Comparison of ENCODE assay signal across 8 cellular contexts in genomic region chr13:102724923-102725322, GRCh38. TPM values are rescaled to one million over a fixed set of nuclear protein-coding genes. Genes with fewer than 3 reads are reported as not detected.
DNase-seq lines count a peak whose midpoint lies in the region; ATAC-seq, FAIRE-seq and TF ChIP-seq lines count a peak whose summit lies in the region.

No MANE protein-coding gene starts in this region.

- H3K4me1 ChIP-seq in pancreas: no peaks in the 10 kb centered on the region

- H3K9me3 ChIP-seq in pancreas: no peaks in the 10 kb centered on the region

- no peak for FAIRE-seq in pancreas (lab: Jason Lieb, UNC)

- H3K4me3 ChIP-seq in pancreas: no peak overlapping the region

- H3K36me3 Mint-ChIP-seq in chondrocyte (ENCODE audit: low read depth): no peaks in the 10 kb centered on the region
- H3K36me3 Mint-ChIP-seq in effector memory CD8-positive, alpha-beta T cell (ENCODE audit: insufficient read depth): no peaks in the 10 kb centered on the region

- TF ChIP-seq CTCF in GM20000 (IDR thresholded peaks at IDR 0.05; ENCODE audit: extremely low read depth, missing control alignments) (peak; percentile 8), chondrocyte (IDR thresholded peaks at IDR 0.05) (peak; percentile 88), pancreas (IDR thresholded peaks at IDR 0.05) (no peak)

- H3K27me3 Mint-ChIP-seq in chondrocyte (ENCODE audit: low read depth): peaks cover 1% of the 10 kb centered on the region
- H3K27me3 Mint-ChIP-seq in effector memory CD8-positive, alpha-beta T cell: peaks cover 0 to 9% of the 10 kb centered on the region in 2 donors

- DNase-seq in AML-193 (lab: John Stamatoyannopoulos, UW) (peak; percentile 28 to 51), GM20000 (ENCODE audit: low spot score) (peak; percentile 17), NCI-H2171 treated with DMSO at 0.1 percent for 48 hours (lab: John Stamatoyannopoulos, UW) (peak; percentile 72), chondrocyte (ENCODE audit: low spot score) (no peak), pancreas (no peak)
- DNase-seq in effector memory CD8-positive, alpha-beta T cell: no peak
- no peak for DNase-seq in activated CD8-positive, alpha-beta memory T cell treated with anti-CD3 and anti-CD28 coated beads, Interleukin-2, amount 50 U/mL, for 4 hours
- no peak for DNase-seq in stimulated activated CD4-positive, alpha-beta T cell treated with anti-CD3 and anti-CD28 coated beads, Interleukin-12 subunit alpha, Interleukin-12 subunit beta, amount 100 ng/mL, for 4 hours

- H3K27ac Mint-ChIP-seq in chondrocyte (ENCODE audit: unreplicated experiment): no peak overlapping the region
- no peak overlapping the region for H3K27ac Mint-ChIP-seq in effector memory CD8-positive, alpha-beta T cell

- H3K4me3 Mint-ChIP-seq in chondrocyte (ENCODE audit: unreplicated experiment): no peak overlapping the region
- H3K4me3 Mint-ChIP-seq in effector memory CD8-positive, alpha-beta T cell: no peak overlapping the region

- intact Hi-C loops in pancreas (cut with DNase I): no loop called here

- no peaks in the 10 kb centered on the region for H3K27me3 ChIP-seq in pancreas

- H3K36me3 ChIP-seq in pancreas: no peaks in the 10 kb centered on the region

- no peak overlapping the region for H3K27ac ChIP-seq in pancreas

- peaks cover 10% of the 10 kb centered on the region for H3K4me1 Mint-ChIP-seq in chondrocyte (ENCODE audit: low read depth)
- H3K4me1 Mint-ChIP-seq in effector memory CD8-positive, alpha-beta T cell (ENCODE audit: low read depth in 2 of 2): peaks cover 0 to 12% of the 10 kb centered on the region in 2 donors

- 52 to 61% methylated on average over 6 of the region's 6 CpGs for WGBS in pancreas, 2 donors

- no peaks in the 10 kb centered on the region for H3K9me3 Mint-ChIP-seq in chondrocyte (ENCODE audit: low read depth)
- no peaks in the 10 kb centered on the region for H3K9me3 Mint-ChIP-seq in effector memory CD8-positive, alpha-beta T cell

- peak in 3 of 4 donors; percentile 49 to 82 (median 62) for ATAC-seq in pancreas
- ATAC-seq in effector memory CD8-positive, alpha-beta T cell (replicated peaks): no peak

RNA-seq across cellular contexts. Expression of gene METTL21C, which starts 30.1 kb away (rescaled TPM):
- total RNA-seq in chondrocyte (not detected in 3 replicates), pancreas (not detected)
- not detected for polyA plus RNA-seq in pancreas

RNA-seq across cellular contexts. Expression of gene TEX30, which starts 48.7 kb away (rescaled TPM):
- total RNA-seq in chondrocyte (10.6 to 11.1 TPM (median 11.0 TPM) in 3 replicates), pancreas (1 to 10 TPM; 1.8 to 2.8 (median 2.1) TPM)
- 1 to 10 TPM; 8.2 to 9.6 TPM for polyA plus RNA-seq in pancreas

Comparison
In these comparisons a context has a peak if more than half of its experiments do, and no peak if none do; other contexts are left out.
1. DNase-seq: peak in AML-193 (2 of 2), GM20000 (single experiment) and NCI-H2171 treated with DMSO at 0.1 percent for 48 hours (single experiment); none in chondrocyte (single experiment), pancreas (0 of 6), effector memory CD8-positive, alpha-beta T cell (0 of 3), activated CD8-positive, alpha-beta memory T cell treated with anti-CD3 and anti-CD28 coated beads, Interleukin-2, amount 50 U/mL, for 4 hours (single experiment) and stimulated activated CD4-positive, alpha-beta T cell treated with anti-CD3 and anti-CD28 coated beads, Interleukin-12 subunit alpha, Interleukin-12 subunit beta, amount 100 ng/mL, for 4 hours (single experiment).
2. CTCF ChIP-seq: peak in GM20000 (single experiment) and chondrocyte (single experiment); none in pancreas (0 of 4).